In genomic region chr1:161935264-161935663, GRCh38 we compare ENCODE assay signal across 26 cellular contexts.
DNase-seq lines count a peak whose midpoint lies in the region; ATAC-seq, FAIRE-seq and TF ChIP-seq lines count a peak whose summit lies in the region.
"Had no signal": no experiment of that assay in that cellular context is flagged by ENCODE, and none has a peak within 500 bp of the region (broad histone marks: within the 10 kb centered on the region; RNA-seq: fewer than 3 reads in every experiment).

No MANE protein-coding gene starts in this region.

- POLR2A ChIA-PET in activated CD4-positive, alpha-beta T cell treated with anti-CD3 and anti-CD28 coated beads, Interleukin-2, amount 10 ng/mL, durations not matched to agents 7 days and 5 days (lab: Charles Lee) = no interaction called here
- POLR2A ChIA-PET in activated naive CD8-positive, alpha-beta T cell treated with anti-CD3 and anti-CD28 coated beads, Interleukin-2, amount 10 ng/mL, durations not matched to agents 7 days and 5 days (lab: Charles Lee) = no interaction called here
- POLR2A ChIA-PET in T-cell (lab: Charles Lee) (no interaction called here), WTC11 (lab: Charles Lee) (no interaction called here)

- no peak for ATAC-seq in activated naive CD8-positive, alpha-beta T cell treated with anti-CD3 and anti-CD28 coated beads, Interleukin-2, amount 10 ng/mL, durations not matched to agents 7 days and 5 days (ENCODE audit: low read depth)
- ATAC-seq in activated naive CD8-positive, alpha-beta T cell treated with anti-CD3 and anti-CD28 coated beads, Interleukin-2, amount 50 U/mL, for 24 hours = no peak
- ATAC-seq in T-cell (replicated peaks in 1 of 4) (peak in 3 of 4 experiments; percentile 27 to 56 (median 48)), HG03135 (IDR thresholded peaks at IDR 0.05; ENCODE audit: unreplicated experiment) (no peak), WTC11 (no peak)
- ATAC-seq: GM12878, Right ventricle myocardium inferior, SK-N-SH treated with all-trans-retinoic acid at 6 μM for 48 hours had no signal

- no peak overlapping the region for H3K4me3 Mint-ChIP-seq in activated CD4-positive, alpha-beta T cell treated with anti-CD3 and anti-CD28 coated beads, Interleukin-2, amount 10 ng/mL, durations not matched to agents 7 days and 5 days
- H3K4me3 Mint-ChIP-seq in activated naive CD8-positive, alpha-beta T cell treated with anti-CD3 and anti-CD28 coated beads, Interleukin-2, amount 10 ng/mL, durations not matched to agents 7 days and 5 days = peak overlapping the region; percentile 75
- H3K4me3 Mint-ChIP-seq in activated naive CD8-positive, alpha-beta T cell treated with anti-CD3 and anti-CD28 coated beads, Interleukin-2, amount 50 U/mL, for 24 hours = no peak overlapping the region
- H3K4me3 Mint-ChIP-seq in T-cell = peak overlapping the region in 1 of 3 donors; percentile 69
- H3K4me3 Mint-ChIP-seq in WTC11 = no peak overlapping the region

- FAIRE-seq in HTR-8/SVneo (lab: Jason Lieb, UNC) = no peak
- FAIRE-seq: GM12878, H1 had no signal

- H3K27me3 Mint-ChIP-seq in activated CD4-positive, alpha-beta T cell treated with anti-CD3 and anti-CD28 coated beads, Interleukin-2, amount 10 ng/mL, durations not matched to agents 7 days and 5 days = no peaks in the 10 kb centered on the region
- no peaks in the 10 kb centered on the region for H3K27me3 Mint-ChIP-seq in activated naive CD8-positive, alpha-beta T cell treated with anti-CD3 and anti-CD28 coated beads, Interleukin-2, amount 10 ng/mL, durations not matched to agents 7 days and 5 days
- H3K27me3 Mint-ChIP-seq in activated naive CD8-positive, alpha-beta T cell treated with anti-CD3 and anti-CD28 coated beads, Interleukin-2, amount 50 U/mL, for 24 hours = no peaks in the 10 kb centered on the region
- no peaks in the 10 kb centered on the region for H3K27me3 Mint-ChIP-seq in T-cell
- no peaks in the 10 kb centered on the region for H3K27me3 Mint-ChIP-seq in WTC11 (ENCODE audit: low read depth)

- H3K36me3 Mint-ChIP-seq in activated CD4-positive, alpha-beta T cell treated with anti-CD3 and anti-CD28 coated beads, Interleukin-2, amount 10 ng/mL, durations not matched to agents 7 days and 5 days (ENCODE audit: low read depth) = peaks cover 19% of the 10 kb centered on the region
- H3K36me3 Mint-ChIP-seq in activated naive CD8-positive, alpha-beta T cell treated with anti-CD3 and anti-CD28 coated beads, Interleukin-2, amount 10 ng/mL, durations not matched to agents 7 days and 5 days = peaks cover 18% of the 10 kb centered on the region
- peaks cover 14% of the 10 kb centered on the region for H3K36me3 Mint-ChIP-seq in activated naive CD8-positive, alpha-beta T cell treated with anti-CD3 and anti-CD28 coated beads, Interleukin-2, amount 50 U/mL, for 24 hours (ENCODE audit: low read depth)
- H3K36me3 Mint-ChIP-seq in T-cell (peaks cover 8% of the 10 kb centered on the region), WTC11 (no peaks in the 10 kb centered on the region)

- H3K27ac Mint-ChIP-seq in activated CD4-positive, alpha-beta T cell treated with anti-CD3 and anti-CD28 coated beads, Interleukin-2, amount 10 ng/mL, durations not matched to agents 7 days and 5 days = peak overlapping the region; percentile 60
- H3K27ac Mint-ChIP-seq in activated naive CD8-positive, alpha-beta T cell treated with anti-CD3 and anti-CD28 coated beads, Interleukin-2, amount 10 ng/mL, durations not matched to agents 7 days and 5 days = peak overlapping the region; percentile 5
- H3K27ac Mint-ChIP-seq in activated naive CD8-positive, alpha-beta T cell treated with anti-CD3 and anti-CD28 coated beads, Interleukin-2, amount 50 U/mL, for 24 hours = no peak overlapping the region
- H3K27ac Mint-ChIP-seq in T-cell = peak overlapping the region; percentile 96
- no peak overlapping the region for H3K27ac Mint-ChIP-seq in WTC11

- CTCF ChIA-PET in activated CD4-positive, alpha-beta T cell treated with anti-CD3 and anti-CD28 coated beads, Interleukin-2, amount 10 ng/mL, durations not matched to agents 7 days and 5 days (lab: Charles Lee) = no interaction called here
- CTCF ChIA-PET in T-cell (lab: Charles Lee) = no interaction called here
- CTCF ChIA-PET in WTC11 (lab: Charles Lee) = interaction anchor here (0.7 kb wide), 1 partner anchor 30 kb away, joined by 3 read pairs; no protein-coding TSS in a partner anchor

- peaks cover 3% of the 10 kb centered on the region for H3K9me3 Mint-ChIP-seq in activated CD4-positive, alpha-beta T cell treated with anti-CD3 and anti-CD28 coated beads, Interleukin-2, amount 10 ng/mL, durations not matched to agents 7 days and 5 days
- H3K9me3 Mint-ChIP-seq in activated naive CD8-positive, alpha-beta T cell treated with anti-CD3 and anti-CD28 coated beads, Interleukin-2, amount 10 ng/mL, durations not matched to agents 7 days and 5 days = no peaks in the 10 kb centered on the region
- H3K9me3 Mint-ChIP-seq in activated naive CD8-positive, alpha-beta T cell treated with anti-CD3 and anti-CD28 coated beads, Interleukin-2, amount 50 U/mL, for 24 hours = no peaks in the 10 kb centered on the region
- no peaks in the 10 kb centered on the region for H3K9me3 Mint-ChIP-seq in T-cell
- no peaks in the 10 kb centered on the region for H3K9me3 Mint-ChIP-seq in WTC11

- H3K4me1 Mint-ChIP-seq in activated CD4-positive, alpha-beta T cell treated with anti-CD3 and anti-CD28 coated beads, Interleukin-2, amount 10 ng/mL, durations not matched to agents 7 days and 5 days = peaks cover 35% of the 10 kb centered on the region
- peaks cover 31% of the 10 kb centered on the region for H3K4me1 Mint-ChIP-seq in activated naive CD8-positive, alpha-beta T cell treated with anti-CD3 and anti-CD28 coated beads, Interleukin-2, amount 10 ng/mL, durations not matched to agents 7 days and 5 days
- H3K4me1 Mint-ChIP-seq in activated naive CD8-positive, alpha-beta T cell treated with anti-CD3 and anti-CD28 coated beads, Interleukin-2, amount 50 U/mL, for 24 hours = peaks cover 33% of the 10 kb centered on the region
- H3K4me1 Mint-ChIP-seq in T-cell (peaks cover 46 to 54% (median 51%) of the 10 kb centered on the region in 3 donors), WTC11 (no peaks in the 10 kb centered on the region)

- no peak for TF ChIP-seq CTCF in WTC11 (IDR thresholded peaks at IDR 0.05)

- no peak for DNase-seq in activated CD4-positive, alpha-beta T cell treated with anti-CD3 and anti-CD28 coated beads, Interleukin-2, amount 10 ng/mL, durations not matched to agents 7 days and 5 days
- no peak for DNase-seq in activated CD4-positive, alpha-beta T cell treated with anti-CD3 and anti-CD28 coated beads, Interleukin-2, amount 50 U/mL, for 4 hours
- no peak for DNase-seq in activated naive CD8-positive, alpha-beta T cell treated with anti-CD3 and anti-CD28 coated beads, Interleukin-2, amount 10 ng/mL, durations not matched to agents 7 days and 5 days
- no peak for DNase-seq in activated naive CD8-positive, alpha-beta T cell treated with anti-CD3 and anti-CD28 coated beads, Interleukin-2, amount 50 U/mL, for 24 hours
- DNase-seq in T-cell = no peak
- no peak for DNase-seq in HTR-8/SVneo (ENCODE audit: insufficient read length, low spot score)
- DNase-seq in WTC11 (ENCODE audit: low spot score) = no peak
- DNase-seq: COR-L47, EL, GDM1, HCEC 1CT, Kasumi-1, MV-4-11, NCI-H1105 treated with DMSO at 0.1 percent for 48 hours, NCI-H146, NCI-H1930, NCI-H2107, NCI-H524 treated with DMSO at 0.1 percent for 48 hours, NCI-H774, PC-9, SJCRH30 had no signal

TF ChIP-seq in WTC11, 78 proteins besides CTCF, POLR2A, EP300 and RAD21 (continues in another document):
- TF ChIP-seq NR1H2 (CRISPR knock-in tag; IDR thresholded peaks at IDR 0.05) (no peak), MXD4 (CRISPR knock-in tag; IDR thresholded peaks at IDR 0.05; ENCODE audit: borderline replicate concordance) (no peak), PREB (CRISPR knock-in tag; IDR thresholded peaks at IDR 0.05; ENCODE audit: borderline replicate concordance) (no peak)
- TF ChIP-seq, protein P1, sequence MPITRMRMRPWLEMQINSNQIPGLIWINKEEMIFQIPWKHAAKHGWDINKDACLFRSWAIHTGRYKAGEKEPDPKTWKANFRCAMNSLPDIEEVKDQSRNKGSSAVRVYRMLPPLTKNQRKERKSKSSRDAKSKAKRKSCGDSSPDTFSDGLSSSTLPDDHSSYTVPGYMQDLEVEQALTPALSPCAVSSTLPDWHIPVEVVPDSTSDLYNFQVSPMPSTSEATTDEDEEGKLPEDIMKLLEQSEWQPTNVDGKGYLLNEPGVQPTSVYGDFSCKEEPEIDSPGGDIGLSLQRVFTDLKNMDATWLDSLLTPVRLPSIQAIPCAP (CRISPR knock-in tag; IDR thresholded peaks at IDR 0.05) = no peak

Comparison
In these comparisons a context has a peak if more than half of its experiments do, and no peak if none do; other contexts are left out.
1. H3K27ac Mint-ChIP-seq: peak in activated CD4-positive, alpha-beta T cell treated with anti-CD3 and anti-CD28 coated beads, Interleukin-2, amount 10 ng/mL, durations not matched to agents 7 days and 5 days (single experiment), activated naive CD8-positive, alpha-beta T cell treated with anti-CD3 and anti-CD28 coated beads, Interleukin-2, amount 10 ng/mL, durations not matched to agents 7 days and 5 days (single experiment) and T-cell (2 of 2); none in activated naive CD8-positive, alpha-beta T cell treated with anti-CD3 and anti-CD28 coated beads, Interleukin-2, amount 50 U/mL, for 24 hours (single experiment) and WTC11 (single experiment).
2. ATAC-seq: peak in T-cell (3 of 4); none in activated naive CD8-positive, alpha-beta T cell treated with anti-CD3 and anti-CD28 coated beads, Interleukin-2, amount 10 ng/mL, durations not matched to agents 7 days and 5 days (single experiment), activated naive CD8-positive, alpha-beta T cell treated with anti-CD3 and anti-CD28 coated beads, Interleukin-2, amount 50 U/mL, for 24 hours (single experiment), HG03135 (single experiment) and WTC11 (single experiment).